ENCODE assay signal across 8 cellular contexts in genomic region chr20:54366669-54367068, GRCh38.
"Had no signal": no experiment of that assay in that cellular context is flagged by ENCODE, and none has a peak within 500 bp of the region (broad histone marks: within the 10 kb centered on the region; RNA-seq: fewer than 3 reads in every experiment).

No MANE protein-coding gene starts in this region.

- FAIRE-seq: G401.6, GM12878, GM12891, GM12892, GM18507, GM19239 had no signal

- ATAC-seq: GM12878 had no signal

- DNase-seq: GDM1, GF-D8 had no signal

- H3K4me3 ChIP-seq: GM12878 had no signal
